ENCODE assay signal across 8 cellular contexts in genomic region chr16:21520134-21521047, GRCh38.
DNase-seq lines count a peak whose midpoint lies in the region; ATAC-seq and TF ChIP-seq lines count a peak whose summit lies in the region.
"Not testable (repeated sequence)": the region's sequence is repeated elsewhere in the genome, so short reads cannot be mapped to it uniquely, and the experiment has no call there.

No MANE protein-coding gene starts in this region.

- TF ChIP-seq POLR2A in esophagus squamous epithelium (IDR thresholded peaks at IDR 0.05) = peak in 3 of 4 donors; percentile 70 to 96 (median 92)

- H3K27ac ChIP-seq in Panc1 (ENCODE audit: low read length) = peak overlapping the region; percentile 89
- H3K27ac ChIP-seq in esophagus squamous epithelium = peak overlapping the region; percentile 84 to 98 (median 92)

- 4 to 6% methylated on average over 44 to 48 of the region's 101 CpGs for WGBS in esophagus squamous epithelium, 2 donors

- ATAC-seq in GM21737 (IDR thresholded peaks at IDR 0.05; ENCODE audit: unreplicated experiment) = peak; percentile 57
- ATAC-seq in Panc1 = peak; percentile 86
- ATAC-seq in activated T-cell treated with anti-CD3 and anti-CD28 coated beads, Interleukin-2, amount 50 U/mL, for 72 hours (replicated peaks in 1 of 2) = peak; percentile 72 to 77

- H3K27ac Mint-ChIP-seq in activated T-cell treated with anti-CD3 and anti-CD28 coated beads, Interleukin-2, amount 50 U/mL, for 72 hours = peak overlapping the region; percentile 99

- not testable (repeated sequence) for H3K9me3 ChIP-seq in Panc1 (ENCODE audit: control insufficient read depth, insufficient read depth, low read depth, low read length); esophagus squamous epithelium

- H3K9me3 Mint-ChIP-seq in activated T-cell treated with anti-CD3 and anti-CD28 coated beads, Interleukin-2, amount 50 U/mL, for 72 hours = not testable (repeated sequence)

- H3K4me3 Mint-ChIP-seq in activated T-cell treated with anti-CD3 and anti-CD28 coated beads, Interleukin-2, amount 50 U/mL, for 72 hours = peak overlapping the region; percentile 94 to 96

- DNase-seq in DMS79 (lab: John Stamatoyannopoulos, UW) = peak; percentile 68
- peak; percentile 94 for DNase-seq in KBM-7
- peak; percentile 67 for DNase-seq in Panc1 (ENCODE audit: low read depth, low spot score)
- peak; percentile 99 for DNase-seq in activated T-cell treated with anti-CD3 and anti-CD28 coated beads, Interleukin-2, amount 50 U/mL, for 72 hours
- peak; percentile 83 for DNase-seq in esophagus squamous epithelium (lab: John Stamatoyannopoulos, UW)
- DNase-seq in myocyte (ENCODE audit: low read depth) = peak; percentile 97
- peak; percentile 94 to 99 for DNase-seq in stimulated activated CD8-positive, alpha-beta memory T cell treated with anti-CD3 and anti-CD28 coated beads, Interleukin-7, amount 100 ng/mL, for 4 hours (ENCODE audit: low read depth in 2 of 2)

- not testable (repeated sequence) for H3K27me3 ChIP-seq in Panc1 (ENCODE audit: control insufficient read depth, insufficient read depth, low read length); esophagus squamous epithelium

- TF ChIP-seq CTCF in Panc1 (IDR thresholded peaks at IDR 0.05); esophagus squamous epithelium (IDR thresholded peaks at IDR 0.05): not testable (repeated sequence)

- peaks cover 12 to 23% of the 10 kb centered on the region in 2 donors for H3K36me3 Mint-ChIP-seq in activated T-cell treated with anti-CD3 and anti-CD28 coated beads, Interleukin-2, amount 50 U/mL, for 72 hours (ENCODE audit: insufficient read depth in 2 of 2)

- H3K4me3 ChIP-seq in Panc1 (ENCODE audit: low read depth in 2 of 2, low read length in 2 of 2) = peak overlapping the region; percentile 47 to 85
- H3K4me3 ChIP-seq in esophagus squamous epithelium = peak overlapping the region; percentile 39 to 88 (median 62)

- CTCF ChIA-PET in Panc1 (lab: Charles Lee) = not testable (repeated sequence)

- H3K27me3 Mint-ChIP-seq in activated T-cell treated with anti-CD3 and anti-CD28 coated beads, Interleukin-2, amount 50 U/mL, for 72 hours (ENCODE audit: low read depth) = not testable (repeated sequence)

- intact Hi-C loops in Panc1 (cut with micrococcal nuclease; ENCODE audit: unreplicated experiment); esophagus squamous epithelium (cut with DNase I): not testable (repeated sequence)

- BruUV-seq in Panc1 (replicated peaks; lab: Mats Ljungman, UMichigan) = not testable (repeated sequence)

- in situ Hi-C loops in KBM-7 (cut with MboI; ENCODE audit: low pct_unique_long_range_greater_than_20kb, low sequenced_read_pairs); Panc1 (cut with HindIII; ENCODE audit: low pct_unique_long_range_greater_than_20kb, low sequenced_read_pairs): not testable (repeated sequence)

- not testable (repeated sequence) for H3K36me3 ChIP-seq in Panc1 (ENCODE audit: control insufficient read depth, insufficient read depth, low read length); esophagus squamous epithelium

- H3K4me1 Mint-ChIP-seq in activated T-cell treated with anti-CD3 and anti-CD28 coated beads, Interleukin-2, amount 50 U/mL, for 72 hours (ENCODE audit: low read depth) = peaks cover 29% of the 10 kb centered on the region

- POLR2A ChIA-PET in Panc1 (lab: Charles Lee) = interaction anchor here (0.6 kb wide), 1 partner anchor 36 kb away, joined by 4 read pairs; no protein-coding TSS in a partner anchor

- H3K4me1 ChIP-seq in Panc1 (ENCODE audit: control insufficient read depth, insufficient read depth, low read length) (peaks cover 13% of the 10 kb centered on the region), esophagus squamous epithelium (peaks cover 0 to 48% (median 21%) of the 10 kb centered on the region in 3 donors)

Comparison
In these comparisons a context has a peak if more than half of its experiments do, and no peak if none do; other contexts are left out.
1. Peak in every context shown above with its lines: DNase-seq, ATAC-seq, H3K4me3 ChIP-seq and H3K27ac ChIP-seq.